22 cellular contexts compared by ENCODE assay signal in the genomic region with DNA sequence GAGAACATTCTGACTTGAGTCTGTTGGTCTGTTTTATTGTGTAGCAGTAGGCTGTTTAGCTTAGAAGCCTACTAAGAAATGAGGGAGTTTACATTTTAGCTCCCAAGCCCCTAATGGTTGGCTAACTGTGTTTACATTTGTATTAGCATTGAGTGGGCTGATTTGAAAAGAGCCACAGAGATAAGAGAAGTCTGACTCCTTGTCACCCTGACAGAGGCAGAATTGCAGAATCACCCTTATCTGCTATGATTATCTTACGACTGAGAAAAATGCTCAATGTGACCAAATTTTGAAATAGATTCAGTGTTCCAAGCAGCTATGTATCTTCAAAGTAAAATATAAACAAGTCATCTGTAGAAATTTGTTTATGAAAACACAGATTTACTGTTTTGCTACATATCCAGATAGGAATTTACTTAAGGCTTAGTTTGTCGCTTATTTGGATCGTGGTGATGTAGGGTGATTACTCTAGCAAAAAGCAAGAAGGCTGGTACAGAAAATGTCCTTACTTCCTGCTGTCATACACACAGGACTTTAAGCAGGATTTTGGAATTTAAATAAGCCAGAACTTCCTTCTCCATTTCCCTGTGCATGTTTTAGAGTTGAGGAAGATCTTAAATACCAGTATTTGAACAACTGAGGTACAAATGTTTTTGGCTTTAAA. TPM values are rescaled to one million over a fixed set of nuclear protein-coding genes. Genes with fewer than 3 reads are reported as not detected.
DNase-seq lines count a peak whose midpoint lies in the region; TF ChIP-seq lines count a peak whose summit lies in the region.
"Had no signal": no experiment of that assay in that cellular context is flagged by ENCODE, and none has a peak within 500 bp of the region (broad histone marks: within the 10 kb centered on the region; RNA-seq: fewer than 3 reads in every experiment).

No MANE protein-coding gene starts in this region.

- H3K9me3 ChIP-seq in skeletal muscle tissue (ENCODE audit: control insufficient read depth in 3 of 3, low read length in 3 of 3): no peaks in the 10 kb centered on the region
- H3K9me3 ChIP-seq: ascending aorta had no signal

- peak overlapping the region in 2 of 3 donors; percentile 6 to 39 for H3K4me3 ChIP-seq in skeletal muscle tissue (ENCODE audit: low read length in 3 of 3)
- H3K4me3 ChIP-seq: ascending aorta had no signal

- peak; percentile 21 for DNase-seq in NCI-H82 (lab: John Stamatoyannopoulos, UW)
- DNase-seq in NCI-H82 treated with DMSO at 0.1 percent for 48 hours (lab: John Stamatoyannopoulos, UW; ENCODE audit: unreplicated experiment): no peak
- DNase-seq in SK-N-DZ (ENCODE audit: low spot score): peak; percentile 52
- DNase-seq in iPS-NIHi7 (ENCODE audit: extremely low spot score): peak; percentile 41
- DNase-seq in anterior cingulate cortex (lab: John Stamatoyannopoulos, UW): no peak
- DNase-seq in Calu3: no peak
- no peak for DNase-seq in amygdala (lab: John Stamatoyannopoulos, UW)
- DNase-seq: ACHN; activated CD4-positive, alpha-beta T cell treated with anti-CD3 and anti-CD28 coated beads, Interleukin-2, amount 50 U/mL, for 48 hours; C1 segment of cervical spinal cord; effector memory CD8-positive, alpha-beta T cell; GDM1; kidney; NCI-H1694; NCI-H446; OCI-M1; SIG-M5; stimulated activated CD4-positive, alpha-beta T cell treated with anti-CD3 and anti-CD28 coated beads, Interleukin-12 subunit alpha, Interleukin-12 subunit beta, amount 100 ng/mL, for 4 hours had no signal

- H3K9ac ChIP-seq in skeletal muscle tissue (ENCODE audit: low read depth in 1 of 3, low read length in 3 of 3): peak overlapping the region; percentile 24 to 75 (median 33)

- no peak overlapping the region for H3K4me3 Mint-ChIP-seq in Calu3 (ENCODE audit: low read depth, unreplicated experiment)
- H3K4me3 Mint-ChIP-seq: effector memory CD8-positive, alpha-beta T cell; neural crest cell had no signal

- H3K9me3 Mint-ChIP-seq in Calu3 (ENCODE audit: low read depth, unreplicated experiment): peaks cover 6% of the 10 kb centered on the region
- H3K9me3 Mint-ChIP-seq: effector memory CD8-positive, alpha-beta T cell; neural crest cell had no signal

- intact Hi-C loops in Calu3 (cut with micrococcal nuclease; ENCODE audit: unreplicated experiment): no loop called here

- H3K36me3 ChIP-seq in skeletal muscle tissue (ENCODE audit: control insufficient read depth in 3 of 3, insufficient read depth in 3 of 3, low read length in 3 of 3): no peaks in the 10 kb centered on the region
- H3K36me3 ChIP-seq: ascending aorta had no signal

- no peaks in the 10 kb centered on the region for H3K27me3 Mint-ChIP-seq in Calu3 (ENCODE audit: unreplicated experiment)

- H3K4me1 ChIP-seq in skeletal muscle tissue (ENCODE audit: control insufficient read depth in 3 of 3, insufficient read depth in 3 of 3, low read length in 3 of 3): peaks cover 11 to 47% (median 31%) of the 10 kb centered on the region in 3 donors

- H3K27me3 ChIP-seq in skeletal muscle tissue (ENCODE audit: control insufficient read depth in 3 of 3, insufficient read depth in 3 of 3, low read length in 3 of 3): no peaks in the 10 kb centered on the region
- H3K27me3 ChIP-seq: ascending aorta had no signal

- peak overlapping the region; percentile 63 for H3K27ac ChIP-seq in skeletal muscle tissue (ENCODE audit: low read depth, low read length)
- H3K27ac ChIP-seq: ascending aorta had no signal

- H3K27ac Mint-ChIP-seq in Calu3 (ENCODE audit: unreplicated experiment): no peak overlapping the region
- H3K27ac Mint-ChIP-seq: effector memory CD8-positive, alpha-beta T cell had no signal

- TF ChIP-seq CTCF in Calu3 (IDR thresholded peaks at IDR 0.05; ENCODE audit: unreplicated experiment): no peak

- H3K4me1 Mint-ChIP-seq in Calu3 (ENCODE audit: low read depth, unreplicated experiment): no peaks in the 10 kb centered on the region

- H3K36me3 Mint-ChIP-seq in Calu3 (ENCODE audit: insufficient read depth, unreplicated experiment): no peaks in the 10 kb centered on the region

- no TSS peak for BruUV-seq in Calu3 (replicated peaks; lab: Mats Ljungman, UMichigan)

- CTCF ChIA-PET in Calu3 (lab: Charles Lee): no interaction called here

RNA-seq across cellular contexts. Expression of a gene that starts 18.9 kb away (rescaled TPM):
- polyA plus RNA-seq in SK-N-DZ (2014; cell fraction: cytosol; rRNA removed): 15.0 and 15.1 TPM in 2 replicates
- polyA plus RNA-seq in SK-N-DZ (2014; cell fraction: nucleus; rRNA removed): 32.5 and 42.4 TPM in 2 replicates
- total RNA-seq in skeletal muscle tissue: 26.6 TPM
- not detected in 2 replicates for total RNA-seq in Calu3 (2022)
- total RNA-seq: T-helper 2 cell treated with Interferon-gamma antibody and Interleukin-4, amounts not matched to agents 100 ng/mL and 5 ng/mL, for 36 hours had no signal

Comparison
In these comparisons a context has a peak if more than half of its experiments do, and no peak if none do; other contexts are left out.
1. DNase-seq: peak in NCI-H82 (single experiment), SK-N-DZ (single experiment) and iPS-NIHi7 (single experiment); none in NCI-H82 treated with DMSO at 0.1 percent for 48 hours (single experiment), anterior cingulate cortex (0 of 58), Calu3 (single experiment) and amygdala (0 of 56).
2. RNA of a gene that starts 18.9 kb away (total RNA-seq): 26.6 TPM in skeletal muscle tissue (single experiment); not detected in Calu3; every median in the first group is over 10 times any median in the second.